In the genomic region with DNA sequence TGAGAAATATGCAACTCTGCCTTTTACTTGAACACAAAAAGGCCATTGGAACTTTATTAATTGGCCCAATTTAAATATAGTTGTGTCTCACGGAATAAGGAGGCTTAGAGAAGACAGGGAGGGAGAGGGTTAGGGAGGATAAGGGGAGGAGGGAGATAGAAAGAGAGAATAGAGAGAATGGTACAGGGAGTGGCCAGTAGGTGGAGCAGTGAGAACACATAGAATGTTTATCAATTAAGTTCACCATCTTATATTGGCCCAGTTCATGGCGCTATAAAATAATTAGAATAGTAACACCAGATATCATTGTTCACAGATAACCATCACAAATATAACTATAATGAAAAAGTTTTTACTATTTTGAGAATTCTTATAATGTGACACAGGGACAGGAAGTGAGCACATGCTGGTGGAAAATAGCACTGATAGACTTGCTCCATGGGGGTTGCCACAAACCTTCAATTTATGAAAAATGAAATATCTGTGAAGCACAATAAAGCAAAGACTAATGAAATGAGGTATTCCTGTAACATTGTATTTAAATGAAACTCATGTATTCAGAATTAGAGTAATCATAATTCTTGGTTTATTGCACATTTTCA, we compare ENCODE assay signal across 8 cellular contexts.
DNase-seq lines count a peak whose midpoint lies in the region; ATAC-seq, FAIRE-seq and TF ChIP-seq lines count a peak whose summit lies in the region.

No MANE protein-coding gene starts in this region.

- CTCF ChIA-PET in CD4-positive, alpha-beta memory T cell (lab: Charles Lee; ENCODE audit: partially characterized antibody): interaction anchor here (0.7 kb wide), 1 partner anchor 11 kb away, joined by 3 read pairs; no protein-coding TSS in a partner anchor
- CTCF ChIA-PET in activated CD4-positive, alpha-beta memory T cell treated with anti-CD3 and anti-CD28 coated beads, Interleukin-2, amount 10 ng/mL, durations not matched to agents 7 days and 5 days (lab: Charles Lee): no interaction called here

- no peaks in the 10 kb centered on the region for H3K9me3 ChIP-seq in CD4-positive, alpha-beta memory T cell (ENCODE audit: control insufficient read depth in 1 of 2, low read length in 2 of 2)
- H3K9me3 ChIP-seq in WERI-Rb-1 (ENCODE audit: severe bottlenecking) (no peaks in the 10 kb centered on the region), kidney (ENCODE audit: control insufficient read depth in 1 of 2, low read length in 2 of 2) (no peaks in the 10 kb centered on the region)

- no peaks in the 10 kb centered on the region for H3K36me3 ChIP-seq in CD4-positive, alpha-beta memory T cell (ENCODE audit: insufficient read depth, low read length)
- H3K36me3 ChIP-seq in WERI-Rb-1 (no peaks in the 10 kb centered on the region), kidney (ENCODE audit: control insufficient read depth in 1 of 2, insufficient read depth in 2 of 2, low read length in 2 of 2) (no peaks in the 10 kb centered on the region)

- no peaks in the 10 kb centered on the region for H3K36me3 Mint-ChIP-seq in CD4-positive, alpha-beta memory T cell
- no peaks in the 10 kb centered on the region for H3K36me3 Mint-ChIP-seq in activated CD4-positive, alpha-beta memory T cell treated with anti-CD3 and anti-CD28 coated beads, Interleukin-2, amount 10 ng/mL, durations not matched to agents 7 days and 5 days (ENCODE audit: low read depth)

- H3K4me3 ChIP-seq in CD4-positive, alpha-beta memory T cell (ENCODE audit: low read length in 2 of 2): no peak overlapping the region
- no peak overlapping the region for H3K4me3 ChIP-seq in WERI-Rb-1 (ENCODE audit: low read depth, low read length)
- H3K4me3 ChIP-seq in kidney (ENCODE audit: low read length in 2 of 2): no peak overlapping the region

- no peaks in the 10 kb centered on the region for H3K4me1 ChIP-seq in CD4-positive, alpha-beta memory T cell (ENCODE audit: insufficient read depth, low read length)
- H3K4me1 ChIP-seq in kidney (ENCODE audit: control insufficient read depth in 1 of 2, insufficient read depth in 1 of 2, low read depth in 1 of 2, low read length in 2 of 2): no peaks in the 10 kb centered on the region

- FAIRE-seq in kidney (lab: Jason Lieb, UNC): no peak

- no peaks in the 10 kb centered on the region for H3K9me3 Mint-ChIP-seq in CD4-positive, alpha-beta memory T cell
- H3K9me3 Mint-ChIP-seq in activated CD4-positive, alpha-beta memory T cell treated with anti-CD3 and anti-CD28 coated beads, Interleukin-2, amount 10 ng/mL, durations not matched to agents 7 days and 5 days: no peaks in the 10 kb centered on the region

- TF ChIP-seq CTCF in WERI-Rb-1 (IDR thresholded peaks at IDR 0.05; ENCODE audit: low read depth, low read length) (peak; percentile 60), kidney (IDR thresholded peaks at IDR 0.05; ENCODE audit: borderline replicate concordance, extremely low read depth, insufficient read depth) (peak; percentile 34)

- no peak overlapping the region for H3K4me3 Mint-ChIP-seq in CD4-positive, alpha-beta memory T cell
- H3K4me3 Mint-ChIP-seq in activated CD4-positive, alpha-beta memory T cell treated with anti-CD3 and anti-CD28 coated beads, Interleukin-2, amount 10 ng/mL, durations not matched to agents 7 days and 5 days: no peak overlapping the region

- H3K27me3 Mint-ChIP-seq in CD4-positive, alpha-beta memory T cell: no peaks in the 10 kb centered on the region
- H3K27me3 Mint-ChIP-seq in activated CD4-positive, alpha-beta memory T cell treated with anti-CD3 and anti-CD28 coated beads, Interleukin-2, amount 10 ng/mL, durations not matched to agents 7 days and 5 days: no peaks in the 10 kb centered on the region

- ATAC-seq in GM18858 (IDR thresholded peaks at IDR 0.05; ENCODE audit: unreplicated experiment): peak; percentile 91
- ATAC-seq in HG02870 (IDR thresholded peaks at IDR 0.05; ENCODE audit: unreplicated experiment): peak; percentile 94

- H3K27ac Mint-ChIP-seq in CD4-positive, alpha-beta memory T cell: no peak overlapping the region
- H3K27ac Mint-ChIP-seq in activated CD4-positive, alpha-beta memory T cell treated with anti-CD3 and anti-CD28 coated beads, Interleukin-2, amount 10 ng/mL, durations not matched to agents 7 days and 5 days: no peak overlapping the region

- no peaks in the 10 kb centered on the region for H3K4me1 Mint-ChIP-seq in CD4-positive, alpha-beta memory T cell
- H3K4me1 Mint-ChIP-seq in activated CD4-positive, alpha-beta memory T cell treated with anti-CD3 and anti-CD28 coated beads, Interleukin-2, amount 10 ng/mL, durations not matched to agents 7 days and 5 days: no peaks in the 10 kb centered on the region

- no peaks in the 10 kb centered on the region for H3K27me3 ChIP-seq in CD4-positive, alpha-beta memory T cell (ENCODE audit: insufficient read depth, low read length)
- no peaks in the 10 kb centered on the region for H3K27me3 ChIP-seq in WERI-Rb-1 (ENCODE audit: insufficient read depth, low read depth, severe bottlenecking)

- no peak overlapping the region for H3K9ac ChIP-seq in kidney (ENCODE audit: low read length in 2 of 2)

- peak in 3 of 5 donors; percentile 1 to 6 (median 2) for DNase-seq in CD4-positive, alpha-beta memory T cell
- DNase-seq in NCI-H1092 treated with DMSO at 0.1 percent for 48 hours (lab: John Stamatoyannopoulos, UW): peak; percentile 50
- peak; percentile 59 for DNase-seq in WERI-Rb-1
- DNase-seq in kidney: no peak
- no peak for DNase-seq in activated CD4-positive, alpha-beta memory T cell treated with anti-CD3 and anti-CD28 coated beads, Interleukin-2, amount 10 ng/mL, durations not matched to agents 7 days and 5 days
- no peak for DNase-seq in central memory CD4-positive, alpha-beta T cell

- H3K27ac ChIP-seq in CD4-positive, alpha-beta memory T cell (ENCODE audit: low read depth, low read length): no peak overlapping the region
- H3K27ac ChIP-seq in WERI-Rb-1 (no peak overlapping the region), kidney (ENCODE audit: low read depth in 2 of 2, low read length in 2 of 2) (no peak overlapping the region)

- POLR2A ChIA-PET in CD4-positive, alpha-beta memory T cell (lab: Charles Lee; ENCODE audit: partially characterized antibody): no interaction called here
- POLR2A ChIA-PET in activated CD4-positive, alpha-beta memory T cell treated with anti-CD3 and anti-CD28 coated beads, Interleukin-2, amount 10 ng/mL, durations not matched to agents 7 days and 5 days (lab: Charles Lee): no interaction called here

- intact Hi-C loops in CD4-positive, alpha-beta memory T cell (cut with micrococcal nuclease): no loop called here
- intact Hi-C loops in kidney (cut with DNase I): no loop called here

Comparison
In these comparisons a context has a peak if more than half of its experiments do, and no peak if none do; other contexts are left out.
1. DNase-seq: peak in CD4-positive, alpha-beta memory T cell (3 of 5), NCI-H1092 treated with DMSO at 0.1 percent for 48 hours (single experiment) and WERI-Rb-1 (single experiment); none in kidney (single experiment), activated CD4-positive, alpha-beta memory T cell treated with anti-CD3 and anti-CD28 coated beads, Interleukin-2, amount 10 ng/mL, durations not matched to agents 7 days and 5 days (single experiment) and central memory CD4-positive, alpha-beta T cell (single experiment).